Comparison of ENCODE assay signal across 8 cellular contexts in the genomic region with DNA sequence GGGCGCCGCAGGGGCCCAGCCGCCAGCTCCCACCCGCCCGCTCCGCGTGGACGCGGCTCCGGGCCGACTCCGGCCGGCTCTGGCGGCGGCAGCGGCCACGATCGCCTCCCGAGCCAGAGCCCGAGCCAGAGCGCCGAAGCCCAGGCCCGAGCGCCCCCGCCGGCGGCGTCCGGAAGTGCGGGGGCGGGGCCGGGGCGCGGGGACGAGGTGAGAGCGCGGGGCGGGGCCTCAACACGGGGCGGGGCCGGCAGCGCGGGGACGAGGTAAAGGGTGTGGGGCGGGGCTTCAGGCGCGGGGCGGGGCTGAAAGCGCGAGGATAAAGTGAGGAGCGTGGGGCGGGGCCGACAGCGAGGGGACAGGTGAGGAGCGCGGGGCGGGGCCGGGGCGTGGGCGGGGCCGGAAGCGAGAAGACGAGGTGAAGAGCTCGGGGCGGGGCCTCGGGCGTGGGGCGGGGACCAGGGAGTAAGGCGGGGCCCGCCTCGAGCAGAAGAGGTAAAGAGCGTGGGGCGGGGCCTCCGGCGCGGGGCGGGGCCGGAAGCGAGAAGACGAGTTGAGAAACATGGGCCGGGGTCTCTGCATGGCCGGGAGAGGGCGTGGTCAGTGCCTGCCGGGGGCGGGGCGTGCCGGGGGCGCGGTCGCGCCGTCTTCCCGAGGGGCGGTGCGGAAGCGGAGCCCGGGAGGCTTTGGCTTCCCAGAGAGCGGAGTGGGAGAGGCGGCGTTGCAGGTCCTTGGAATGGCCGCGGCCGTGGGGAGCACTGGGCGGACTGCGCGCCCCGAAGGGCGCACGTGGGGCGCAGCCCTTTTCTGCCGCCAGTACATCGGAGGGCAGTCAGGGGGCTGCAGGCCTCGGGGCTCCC. TPM values are rescaled to one million over a fixed set of nuclear protein-coding genes. Genes with fewer than 3 reads are reported as not detected.
A peak's percentile ranks its signal among the peaks of the same experiment; 100 is the strongest.
DNase-seq lines count a peak whose midpoint lies in the region; TF ChIP-seq lines count a peak whose summit lies in the region.

A gene with protein sequence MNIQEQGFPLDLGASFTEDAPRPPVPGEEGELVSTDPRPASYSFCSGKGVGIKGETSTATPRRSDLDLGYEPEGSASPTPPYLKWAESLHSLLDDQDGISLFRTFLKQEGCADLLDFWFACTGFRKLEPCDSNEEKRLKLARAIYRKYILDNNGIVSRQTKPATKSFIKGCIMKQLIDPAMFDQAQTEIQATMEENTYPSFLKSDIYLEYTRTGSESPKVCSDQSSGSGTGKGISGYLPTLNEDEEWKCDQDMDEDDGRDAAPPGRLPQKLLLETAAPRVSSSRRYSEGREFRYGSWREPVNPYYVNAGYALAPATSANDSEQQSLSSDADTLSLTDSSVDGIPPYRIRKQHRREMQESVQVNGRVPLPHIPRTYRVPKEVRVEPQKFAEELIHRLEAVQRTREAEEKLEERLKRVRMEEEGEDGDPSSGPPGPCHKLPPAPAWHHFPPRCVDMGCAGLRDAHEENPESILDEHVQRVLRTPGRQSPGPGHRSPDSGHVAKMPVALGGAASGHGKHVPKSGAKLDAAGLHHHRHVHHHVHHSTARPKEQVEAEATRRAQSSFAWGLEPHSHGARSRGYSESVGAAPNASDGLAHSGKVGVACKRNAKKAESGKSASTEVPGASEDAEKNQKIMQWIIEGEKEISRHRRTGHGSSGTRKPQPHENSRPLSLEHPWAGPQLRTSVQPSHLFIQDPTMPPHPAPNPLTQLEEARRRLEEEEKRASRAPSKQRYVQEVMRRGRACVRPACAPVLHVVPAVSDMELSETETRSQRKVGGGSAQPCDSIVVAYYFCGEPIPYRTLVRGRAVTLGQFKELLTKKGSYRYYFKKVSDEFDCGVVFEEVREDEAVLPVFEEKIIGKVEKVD (minus strand): TSS at position 177 of the 857 bp plus-strand sequence. CDS start 5,698 bp downstream, outside the sequence.

- peak; percentile 60 for TF ChIP-seq RAD21 in SK-N-SH (IDR thresholded peaks at IDR 0.05; ENCODE audit: low read length)

- peaks cover 0 to 4% of the 10 kb centered on the region in 2 experiments; a peak in 2 of 4 replicates for H3K4me1 ChIP-seq in SK-N-SH (ENCODE audit: control insufficient read depth in 1 of 2, insufficient read depth in 2 of 2, low read depth in 1 of 2, low read length in 1 of 2)

- H3F3A ChIP-seq in SK-N-SH (replicated peaks; ENCODE audit: insufficient read depth): no peaks in the 10 kb centered on the region

- TF ChIP-seq CTCF in SK-N-SH (IDR thresholded peaks at IDR 0.05): peak; percentile 38; the same call in 1 of the 2 replicates

- peak within 1 kb of the TSS; percentile 61 to 92 for H3K4me3 ChIP-seq in SK-N-SH (ENCODE audit: low read depth in 2 of 2, low read length in 1 of 2)

- H2AFZ ChIP-seq in SK-N-SH (ENCODE audit: low read depth): 0 out of 2 replicates have a peak within 1 kb of the TSS, but pooled peaks have one; percentile 41

- peak within 1 kb of the TSS; percentile 69 for H3K9ac ChIP-seq in SK-N-SH

- H3K79me2 ChIP-seq in SK-N-SH (ENCODE audit: insufficient read depth): peaks cover 41% of the 10 kb centered on the region

- DNase-seq in GDM1 (lab: John Stamatoyannopoulos, UW) (peak; percentile 81), HEK293T (ENCODE audit: extremely low spot score) (peak; percentile 97), NCI-H1092 (lab: John Stamatoyannopoulos, UW) (peak; percentile 97), SK-N-SH (peak; percentile 97), globus pallidus (ENCODE audit: low spot score) (peak; percentile 87), nucleus accumbens (lab: John Stamatoyannopoulos, UW) (peak; percentile 55 to 99 (median 91)), superior temporal gyrus (ENCODE audit: extremely low spot score) (peak; percentile 75)
- peak; percentile 100 for DNase-seq in activated naive CD4-positive, alpha-beta T cell treated with anti-CD3 and anti-CD28 coated beads, Interleukin-2, amount 50 U/mL, for 16 hours

- no peaks in the 10 kb centered on the region for H3K27me3 ChIP-seq in SK-N-SH (ENCODE audit: insufficient read depth)

- peak within 1 kb of the TSS; percentile 87 for H3K4me2 ChIP-seq in SK-N-SH

- WGBS in SK-N-SH (ENCODE audit: low lambda C conversion rate): 2% methylated on average over 63 of the region's 113 CpGs

- peak within 1 kb of the TSS in 1 of 2 experiments; percentile 41; a peak in 2 of 4 replicates for H3K27ac ChIP-seq in SK-N-SH (ENCODE audit: low read depth in 2 of 2, low read length in 1 of 2)

- H3K9me2 ChIP-seq in SK-N-SH: no peaks in the 10 kb centered on the region

- POLR2A ChIA-PET in HEK293T (lab: Yijun Ruan, JAX): interaction anchor here (1.3 to 2.0 kb wide), 2 partner anchors 18 to 117 kb away, joined by 4 read pairs; a partner anchor contains a TSS
- POLR2A ChIA-PET in SK-N-SH (lab: Yijun Ruan, JAX): interaction anchor here (1.6 kb wide), 1 partner anchor 9 kb away, joined by 3 read pairs; no protein-coding TSS in a partner anchor

- H4K20me1 ChIP-seq in SK-N-SH (ENCODE audit: insufficient read depth): peaks cover 31% of the 10 kb centered on the region

- CTCF ChIA-PET in HEK293T (lab: Yijun Ruan, JAX): interaction anchor here (0.6 kb wide), 1 partner anchor 171 kb away, joined by 3 read pairs; no protein-coding TSS in a partner anchor
- CTCF ChIA-PET in SK-N-SH (lab: Yijun Ruan, JAX): interaction anchor here (0.6 to 4.4 kb wide), 15 partner anchors 9 to 287 kb away, joined by 3 to 22 read pairs (median 5); a partner anchor contains a TSS

- H3K9me3 ChIP-seq in SK-N-SH: no peaks in the 10 kb centered on the region

- no peak for TF ChIP-seq EP300 in SK-N-SH (IDR thresholded peaks at IDR 0.05; ENCODE audit: borderline replicate concordance in 1 of 2, low read depth in 1 of 2, low read length in 1 of 2)

- peaks cover 4 to 7% of the 10 kb centered on the region in 2 experiments for H3K36me3 ChIP-seq in SK-N-SH (replicated peaks in 1 of 2; ENCODE audit: control insufficient read depth in 1 of 2, insufficient read depth in 2 of 2, low read length in 1 of 2)

TF ChIP-seq in HEK293T, 16 proteins besides CTCF, POLR2A, EP300 and RAD21:
- no peak for TF ChIP-seq ARNT (IDR thresholded peaks at IDR 0.05)
- no peak for TF ChIP-seq LEF1 (IDR thresholded peaks at IDR 0.05; ENCODE audit: borderline replicate concordance)
- TF ChIP-seq FOXA1 (IDR thresholded peaks at IDR 0.05): no peak
- TF ChIP-seq ELF4 (IDR thresholded peaks at IDR 0.05): no peak
- TF ChIP-seq, protein P1, sequence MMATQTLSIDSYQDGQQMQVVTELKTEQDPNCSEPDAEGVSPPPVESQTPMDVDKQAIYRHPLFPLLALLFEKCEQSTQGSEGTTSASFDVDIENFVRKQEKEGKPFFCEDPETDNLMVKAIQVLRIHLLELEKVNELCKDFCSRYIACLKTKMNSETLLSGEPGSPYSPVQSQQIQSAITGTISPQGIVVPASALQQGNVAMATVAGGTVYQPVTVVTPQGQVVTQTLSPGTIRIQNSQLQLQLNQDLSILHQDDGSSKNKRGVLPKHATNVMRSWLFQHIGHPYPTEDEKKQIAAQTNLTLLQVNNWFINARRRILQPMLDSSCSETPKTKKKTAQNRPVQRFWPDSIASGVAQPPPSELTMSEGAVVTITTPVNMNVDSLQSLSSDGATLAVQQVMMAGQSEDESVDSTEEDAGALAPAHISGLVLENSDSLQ (IDR thresholded peaks at IDR 0.05): no peak

TF ChIP-seq in SK-N-SH, 30 proteins besides CTCF, POLR2A, EP300 and RAD21 (continues in another document):
- TF ChIP-seq, protein P2, sequence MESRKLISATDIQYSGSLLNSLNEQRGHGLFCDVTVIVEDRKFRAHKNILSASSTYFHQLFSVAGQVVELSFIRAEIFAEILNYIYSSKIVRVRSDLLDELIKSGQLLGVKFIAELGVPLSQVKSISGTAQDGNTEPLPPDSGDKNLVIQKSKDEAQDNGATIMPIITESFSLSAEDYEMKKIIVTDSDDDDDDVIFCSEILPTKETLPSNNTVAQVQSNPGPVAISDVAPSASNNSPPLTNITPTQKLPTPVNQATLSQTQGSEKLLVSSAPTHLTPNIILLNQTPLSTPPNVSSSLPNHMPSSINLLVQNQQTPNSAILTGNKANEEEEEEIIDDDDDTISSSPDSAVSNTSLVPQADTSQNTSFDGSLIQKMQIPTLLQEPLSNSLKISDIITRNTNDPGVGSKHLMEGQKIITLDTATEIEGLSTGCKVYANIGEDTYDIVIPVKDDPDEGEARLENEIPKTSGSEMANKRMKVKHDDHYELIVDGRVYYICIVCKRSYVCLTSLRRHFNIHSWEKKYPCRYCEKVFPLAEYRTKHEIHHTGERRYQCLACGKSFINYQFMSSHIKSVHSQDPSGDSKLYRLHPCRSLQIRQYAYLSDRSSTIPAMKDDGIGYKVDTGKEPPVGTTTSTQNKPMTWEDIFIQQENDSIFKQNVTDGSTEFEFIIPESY (IDR thresholded peaks at IDR 0.05; ENCODE audit: borderline replicate concordance, low read depth): no peak
- TF ChIP-seq RCOR1 (IDR thresholded peaks at IDR 0.05; ENCODE audit: low read length): no peak
- TF ChIP-seq RXRA (IDR thresholded peaks at IDR 0.05; ENCODE audit: borderline replicate concordance, low read depth): no peak
- TF ChIP-seq, protein P3, sequence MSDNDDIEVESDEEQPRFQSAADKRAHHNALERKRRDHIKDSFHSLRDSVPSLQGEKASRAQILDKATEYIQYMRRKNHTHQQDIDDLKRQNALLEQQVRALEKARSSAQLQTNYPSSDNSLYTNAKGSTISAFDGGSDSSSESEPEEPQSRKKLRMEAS (IDR thresholded peaks at IDR 0.05; ENCODE audit: low read depth): 0 out of 2 replicates have a peak, but pooled peaks have one; percentile 34
- TF ChIP-seq YY1 (IDR thresholded peaks at IDR 0.05; ENCODE audit: low read depth): no peak
- TF ChIP-seq CHD2 (IDR thresholded peaks at IDR 0.05; ENCODE audit: low read length, partially characterized antibody): no peak
- peak; percentile 37; the same call in 1 of the 2 replicates for TF ChIP-seq POLR2AphosphoS5 (IDR thresholded peaks at IDR 0.05; ENCODE audit: low read depth, low read length)
- TF ChIP-seq GATA2 (CRISPR knock-in tag; IDR thresholded peaks at IDR 0.05): no peak
- no peak for TF ChIP-seq NFIC (IDR thresholded peaks at IDR 0.05; ENCODE audit: borderline replicate concordance)
- TF ChIP-seq RFX5 (IDR thresholded peaks at IDR 0.05; ENCODE audit: low read length): no peak
- no peak for TF ChIP-seq EZH2phosphoT487 (IDR thresholded peaks at IDR 0.05; ENCODE audit: borderline replicate concordance, low read depth)
- no peak for TF ChIP-seq ELF1 (IDR thresholded peaks at IDR 0.05)
- TF ChIP-seq SMC3 (IDR thresholded peaks at IDR 0.05; ENCODE audit: low read depth, low read length): peak; percentile 18; the same call in 1 of the 2 replicates
- TF ChIP-seq TEAD4 (IDR thresholded peaks at IDR 0.05; ENCODE audit: borderline replicate concordance, insufficient read depth): no peak
- no peak for TF ChIP-seq TCF12 (IDR thresholded peaks at IDR 0.05)

RNA-seq across cellular contexts. Expression of the gene that starts here (rescaled TPM):
- 12.5 and 19.9 TPM in 2 replicates for polyA plus RNA-seq in SK-N-SH (2012; rRNA removed)
- polyA plus RNA-seq in SK-N-SH (2012; cell fraction: cytosol; rRNA removed): 14.9 and 21.4 TPM in 2 replicates
- polyA plus RNA-seq in SK-N-SH (2012; cell fraction: nucleus; rRNA removed): 26.8 and 32.0 TPM in 2 replicates
